10 cellular contexts compared by ENCODE assay signal in genomic region chr1:89127166-89127565, GRCh38. TPM values are rescaled to one million over a fixed set of nuclear protein-coding genes. Genes with fewer than 3 reads are reported as not detected.
A peak's percentile ranks its signal among the peaks of the same experiment; 100 is the strongest.
DNase-seq lines count a peak whose midpoint lies in the region; ATAC-seq and TF ChIP-seq lines count a peak whose summit lies in the region.
"Not testable (repeated sequence)": the region's sequence is repeated elsewhere in the genome, so short reads cannot be mapped to it uniquely, and the experiment has no call there.
"Had no signal": no experiment of that assay in that cellular context is flagged by ENCODE, and none has a peak within 500 bp of the region (broad histone marks: within the 10 kb centered on the region; RNA-seq: fewer than 3 reads in every experiment).

No MANE protein-coding gene starts in this region.

- H2AFZ ChIP-seq in parathyroid adenoma = not testable (repeated sequence)

- H3K27ac ChIP-seq in adrenal gland (peak overlapping the region in 3 of 5 donors; percentile 75 to 81 (median 76)), parathyroid adenoma (peak overlapping the region; percentile 81), stomach smooth muscle (ENCODE audit: low read length) (peak overlapping the region; percentile 82)

- not testable (repeated sequence) for H3K9ac ChIP-seq in parathyroid adenoma
- H3K9ac ChIP-seq in stomach smooth muscle (ENCODE audit: low read length in 2 of 2) = peak overlapping the region; percentile 73 to 83

- not testable (repeated sequence) for H3K9me3 ChIP-seq in adrenal gland (replicated peaks in 1 of 3); parathyroid adenoma (ENCODE audit: control insufficient read depth, low read length); stomach smooth muscle (ENCODE audit: control insufficient read depth in 2 of 2, low read length in 2 of 2)

- DNase-seq in GDM1 (lab: John Stamatoyannopoulos, UW) = peak; percentile 42
- peak; percentile 22 for DNase-seq in UCSD-AML1 (lab: John Stamatoyannopoulos, UW; ENCODE audit: unreplicated experiment)
- DNase-seq in activated T-cell treated with anti-CD3 and anti-CD28 coated beads for 24 hours (ENCODE audit: low read depth) = peak; percentile 69
- DNase-seq in adrenal gland = not testable (repeated sequence)
- DNase-seq in left ventricle myocardium superior = peak; percentile 31
- DNase-seq in stimulated activated CD4-positive, alpha-beta T cell treated with anti-CD3 and anti-CD28 coated beads, TNF-alpha, amount 100 ng/mL, for 1 hour (ENCODE audit: low read depth in 3 of 3, low spot score in 1 of 3) = peak; percentile 59 to 78 (median 62)

- H3K4me3 ChIP-seq in adrenal gland; parathyroid adenoma (ENCODE audit: low read depth, low read length): not testable (repeated sequence)
- peak overlapping the region; percentile 48 to 82 for H3K4me3 ChIP-seq in stomach smooth muscle (ENCODE audit: low read length in 2 of 2)

- H3K27me3 ChIP-seq in adrenal gland; parathyroid adenoma (ENCODE audit: control insufficient read depth, insufficient read depth, low read length); stomach smooth muscle (ENCODE audit: control insufficient read depth in 1 of 2, insufficient read depth in 2 of 2, low read length in 2 of 2): not testable (repeated sequence)

- not testable (repeated sequence) for H3K79me2 ChIP-seq in parathyroid adenoma

- ATAC-seq in left ventricle myocardium superior = not testable (repeated sequence)

- H3K4me2 ChIP-seq in parathyroid adenoma (ENCODE audit: low read length) = not testable (repeated sequence)

- WGBS in adrenal gland, 4 donors = 74 to 88% (median 82%) methylated on average over 11 of the region's 11 CpGs

- not testable (repeated sequence) for H3K36me3 ChIP-seq in adrenal gland (replicated peaks in 1 of 2); parathyroid adenoma (ENCODE audit: control insufficient read depth, insufficient read depth, low read length); stomach smooth muscle (ENCODE audit: control insufficient read depth in 2 of 2, insufficient read depth in 2 of 2, low read length in 2 of 2)

- TF ChIP-seq POLR2A in adrenal gland (IDR thresholded peaks at IDR 0.05) = not testable (repeated sequence)

- intact Hi-C loops in adrenal gland (cut with DNase I); left ventricle myocardium superior (cut with micrococcal nuclease): not testable (repeated sequence)

- not testable (repeated sequence) for TF ChIP-seq CTCF in adrenal gland (IDR thresholded peaks at IDR 0.05); parathyroid adenoma (IDR thresholded peaks at IDR 0.05)

- H3K4me1 ChIP-seq in adrenal gland (replicated peaks in 1 of 2) = peaks cover 32 to 57% of the 10 kb centered on the region in 2 donors
- H3K4me1 ChIP-seq in parathyroid adenoma = peaks cover 12% of the 10 kb centered on the region
- not testable (repeated sequence) for H3K4me1 ChIP-seq in stomach smooth muscle (ENCODE audit: control insufficient read depth, insufficient read depth, low read length)

RNA-seq across cellular contexts. Expression of gene GBP2, which starts 1.3 kb away (rescaled TPM):
- total RNA-seq in adrenal gland (100 to 1,000 TPM in 7 of 8 donors, 10 to 100 TPM in 1; 59.3 to 257 (median 204) TPM), left ventricle myocardium superior (12.2 TPM)
- 100 to 1,000 TPM; 184 to 356 (median 313) TPM for polyA plus RNA-seq in adrenal gland
- total RNA-seq: GM23338 had no signal
- polyA plus RNA-seq: GM23338 had no signal

RNA-seq across cellular contexts. Expression of gene GBP7, which starts 48.6 kb away (rescaled TPM):
- total RNA-seq in adrenal gland = under 1 TPM in 7 of 8 donors, not detected in 1; 0.14 to 0.74 (median 0.32) TPM
- 1 to 10 TPM; 1.3 to 3.2 (median 2.0) TPM for polyA plus RNA-seq in adrenal gland
- total RNA-seq in left ventricle myocardium superior = not detected
- total RNA-seq: GM23338, smooth muscle cell had no signal
- polyA plus RNA-seq: GM23338, smooth muscle cell had no signal
